ENCODE assay signal across 2 cellular contexts in genomic region chr4:185209031-185209851, GRCh38.
A peak's percentile ranks its signal among the peaks of the same experiment; 100 is the strongest.
TF ChIP-seq lines count a peak whose summit lies in the region.

TSS of gene SNX25 (plus strand) at chr4:185209598. CDS start at chr4:185209827, 229 bp downstream.

TF ChIP-seq in HEK293, 187 proteins besides CTCF, POLR2A, EP300 and RAD21 (continued from another document and continues in another):
- TF ChIP-seq KLF7 (tag by site-specific recombination; IDR thresholded peaks at IDR 0.05; ENCODE audit: borderline replicate concordance) (0 out of 2 replicates have a peak, but pooled peaks have one; percentile 30), ZNF223 (tag by site-specific recombination; IDR thresholded peaks at IDR 0.05) (no peak), GLIS2 (tag by site-specific recombination; IDR thresholded peaks at IDR 0.05) (peak; percentile 60), ZFP37 (tag by site-specific recombination; IDR thresholded peaks at IDR 0.05) (no peak), ZNF366 (tag by site-specific recombination; conservative IDR thresholded peaks at IDR 0.05) (peak; percentile 54), ZNF26 (tag by site-specific recombination; IDR thresholded peaks at IDR 0.05) (no peak), WT1 (tag by site-specific recombination; IDR thresholded peaks at IDR 0.05) (peak; percentile 10; the same call in 1 of the 2 replicates), ZNF350 (tag by site-specific recombination; IDR thresholded peaks at IDR 0.05) (no peak), SP2 (tag by site-specific recombination; IDR thresholded peaks at IDR 0.05) (peak; percentile 54), ZNF24 (tag by site-specific recombination; IDR thresholded peaks at IDR 0.05) (0 out of 2 replicates have a peak, but pooled peaks have one; percentile 30), KLF9 (tag by site-specific recombination; IDR thresholded peaks at IDR 0.05; ENCODE audit: low read depth) (peak; percentile 82), OSR2 (tag by site-specific recombination; IDR thresholded peaks at IDR 0.05) (no peak), KLF17 (tag by site-specific recombination; IDR thresholded peaks at IDR 0.05) (0 out of 2 replicates have a peak, but pooled peaks have one; percentile 34), ZNF692 (tag by site-specific recombination; IDR thresholded peaks at IDR 0.05) (peak; percentile 84), ZNF76 (tag by site-specific recombination; IDR thresholded peaks at IDR 0.05; ENCODE audit: borderline replicate concordance, low read depth) (peak; percentile 71; the same call in 1 of the 2 replicates), ZNF18 (tag by site-specific recombination; IDR thresholded peaks at IDR 0.05) (peak; percentile 61), PBX3 (CRISPR knock-in tag; IDR thresholded peaks at IDR 0.05) (peak; percentile 95), ZNF626 (tag by site-specific recombination; IDR thresholded peaks at IDR 0.05) (no peak), ZNF610 (tag by site-specific recombination; IDR thresholded peaks at IDR 0.05; ENCODE audit: borderline replicate concordance) (no peak; the same call in 1 of the 2 replicates), GLIS1 (tag by site-specific recombination; IDR thresholded peaks at IDR 0.05) (peak; percentile 82; the same call in 1 of the 2 replicates), ZFP69B (tag by site-specific recombination; IDR thresholded peaks at IDR 0.05) (peak; percentile 76)

TF ChIP-seq in GM12878, 131 proteins besides CTCF, POLR2A, EP300 and RAD21 (continued from another document and continues in another):
- TF ChIP-seq ZBTB40 (IDR thresholded peaks at IDR 0.05; ENCODE audit: borderline replicate concordance) (no peak), MXI1 (IDR thresholded peaks at IDR 0.05; ENCODE audit: low read depth, low read length) (0 out of 2 replicates have a peak, but pooled peaks have one; percentile 37), NBN (IDR thresholded peaks at IDR 0.05) (no peak; the same call in 1 of the 2 replicates), BACH1 (IDR thresholded peaks at IDR 0.05; ENCODE audit: borderline replicate concordance) (peak; percentile 89), POU2F2 (IDR thresholded peaks at IDR 0.05; ENCODE audit: borderline replicate concordance, low read depth, low read length) (0 out of 3 replicates have a peak, but pooled peaks have one; percentile 11), NR2F1 (conservative IDR thresholded peaks at IDR 0.05) (peak; percentile 80), SMAD1 (IDR thresholded peaks at IDR 0.05; ENCODE audit: low read depth, partially characterized antibody) (no peak), E4F1 (IDR thresholded peaks at IDR 0.05; ENCODE audit: borderline replicate concordance, partially characterized antibody) (no peak), CHD4 (IDR thresholded peaks at IDR 0.05) (no peak), MEF2A (IDR thresholded peaks at IDR 0.05; ENCODE audit: insufficient read depth, low read depth, low read length) (0 out of 2 replicates have a peak, but pooled peaks have one; percentile 13), TCF7 (IDR thresholded peaks at IDR 0.05; ENCODE audit: borderline replicate concordance) (no peak), NFYA (IDR thresholded peaks at IDR 0.05; ENCODE audit: borderline replicate concordance, low read depth, low read length) (no peak), EED (IDR thresholded peaks at IDR 0.05; ENCODE audit: low read depth) (peak; percentile 30; the same call in 1 of the 2 replicates), BRCA1 (IDR thresholded peaks at IDR 0.05; ENCODE audit: low read depth, low read length) (no peak), MYC (IDR thresholded peaks at IDR 0.05; ENCODE audit: insufficient read depth, insufficient read length, insufficient replicate concordance, low read length, severe bottlenecking) (no peak), IRF3 (IDR thresholded peaks at IDR 0.05) (no peak), RELA (IDR thresholded peaks at IDR 0.05; ENCODE audit: borderline replicate concordance, partially characterized antibody) (peak; percentile 60), BHLHE40 (IDR thresholded peaks at IDR 0.05; ENCODE audit: borderline replicate concordance in 1 of 2, low read depth in 2 of 2, low read length in 1 of 2) (peak in 1 of 2 experiments; percentile 74; a peak in 2 of 4 replicates), ZBTB11 (CRISPR knock-in tag; IDR thresholded peaks at IDR 0.05) (no peak), NRF1 (conservative IDR thresholded peaks at IDR 0.05; ENCODE audit: low read depth, low read length) (no peak), MEF2B (IDR thresholded peaks at IDR 0.05; ENCODE audit: partially characterized antibody, poor library complexity, severe bottlenecking) (peak; percentile 71), YY1 (IDR thresholded peaks at IDR 0.05; ENCODE audit: low read depth, low read length) (peak; percentile 32; the same call in 1 of the 2 replicates), ZNF274 (IDR thresholded peaks at IDR 0.05; ENCODE audit: insufficient read depth, insufficient read length) (no peak), FOXK2 (IDR thresholded peaks at IDR 0.05) (no peak), REST (IDR thresholded peaks at IDR 0.05; ENCODE audit: low read depth, low read length) (no peak), SUZ12 (IDR thresholded peaks at IDR 0.05; ENCODE audit: unreplicated experiment) (no peak), CREB1 (IDR thresholded peaks at IDR 0.05; ENCODE audit: low read depth) (no peak), ZSCAN29 (IDR thresholded peaks at IDR 0.05) (no peak), RB1 (IDR thresholded peaks at IDR 0.05; ENCODE audit: borderline replicate concordance) (peak; percentile 76; the same call in 1 of the 2 replicates)
